Comparison of ENCODE assay signal across 9 cellular contexts in genomic region chr5:140546851-140547507, GRCh38. TPM values are rescaled to one million over a fixed set of nuclear protein-coding genes. Genes with fewer than 3 reads are reported as not detected.
DNase-seq lines count a peak whose midpoint lies in the region; ATAC-seq and TF ChIP-seq lines count a peak whose summit lies in the region.
"Had no signal": no experiment of that assay in that cellular context is flagged by ENCODE, and none has a peak within 500 bp of the region (broad histone marks: within the 10 kb centered on the region; RNA-seq: fewer than 3 reads in every experiment).

No MANE protein-coding gene starts in this region.

- H3K36me3 ChIP-seq in adipocyte (ENCODE audit: control insufficient read depth, insufficient read depth, low read length, severe bottlenecking): peaks cover 58% of the 10 kb centered on the region
- no peaks in the 10 kb centered on the region for H3K36me3 ChIP-seq in testis (ENCODE audit: low read depth, missing control alignments)

- H3K4me3 ChIP-seq in adipocyte (ENCODE audit: low read length) (peak overlapping the region; percentile 80), testis (peak overlapping the region in 1 of 2 donors; percentile 56)

- H3K27ac ChIP-seq in testis: peak overlapping the region; percentile 96 to 99

- ATAC-seq in HG03159 (IDR thresholded peaks at IDR 0.05; ENCODE audit: unreplicated experiment): no peak

- 31 to 33% methylated on average over 10 to 13 of the region's 13 CpGs for WGBS in testis, 2 donors

- DNase-seq in DMS53 (lab: John Stamatoyannopoulos, UW) (peak; percentile 60), DMS53 treated with DMSO at 0.1 percent for 48 hours (lab: John Stamatoyannopoulos, UW; ENCODE audit: unreplicated experiment) (no peak), adipocyte (ENCODE audit: low read depth) (no peak), left kidney (ENCODE audit: low read depth, low spot score) (peak; percentile 9), testis (no peak), NCI-H2171 (lab: John Stamatoyannopoulos, UW) (no peak), NCI-H1105 (lab: John Stamatoyannopoulos, UW) (no peak)
- DNase-seq: KBM-7 had no signal

- H3K9me3 ChIP-seq in adipocyte (ENCODE audit: control insufficient read depth, low read length) (no peaks in the 10 kb centered on the region), testis (no peaks in the 10 kb centered on the region)

- TF ChIP-seq POLR2A in testis (IDR thresholded peaks at IDR 0.05): no peak

- intact Hi-C loops in testis (cut with DNase I; ENCODE audit: low total_unique reads): loop anchor here (10.0 kb wide), 1 partner anchor 88 kb away; the partner anchor contains the start of genes CD14 and TMCO6

- TF ChIP-seq CTCF in testis (IDR thresholded peaks at IDR 0.05): no peak

- H3K27me3 ChIP-seq in adipocyte (replicated peaks; ENCODE audit: control insufficient read depth, insufficient read depth, low read length) (no peaks in the 10 kb centered on the region), testis (no peaks in the 10 kb centered on the region)

- peaks cover 37% of the 10 kb centered on the region for H3K4me1 ChIP-seq in adipocyte (ENCODE audit: control insufficient read depth, insufficient read depth, low read length)
- peaks cover 34% of the 10 kb centered on the region for H3K4me1 ChIP-seq in testis

- H3K9ac ChIP-seq in adipocyte (ENCODE audit: low read length): peak overlapping the region; percentile 91

RNA-seq across cellular contexts. Expression of gene EIF4EBP3, which starts 0.5 kb away (rescaled TPM):
- total RNA-seq in testis: 10 to 100 TPM; 11.7 to 14.0 TPM
- 47.3 TPM for polyA plus RNA-seq in testis (ENCODE audit: insufficient read depth, low read depth, low replicate concordance)

RNA-seq across cellular contexts. Expression of gene SRA1, which starts 10.3 kb away (rescaled TPM):
- 10 to 100 TPM; 43.1 to 51.3 TPM for total RNA-seq in testis
- polyA plus RNA-seq in testis (ENCODE audit: insufficient read depth, low read depth, low replicate concordance): 49.0 TPM

RNA-seq across cellular contexts. Expression of gene APBB3, which starts 17.4 kb away (rescaled TPM):
- 100 to 1,000 TPM; 122 to 129 TPM for total RNA-seq in testis
- polyA plus RNA-seq in testis (ENCODE audit: insufficient read depth, low read depth, low replicate concordance): 73.1 TPM

RNA-seq across cellular contexts. Expression of gene SLC35A4, which starts 17.6 kb away (rescaled TPM):
- 100 to 1,000 TPM in 1 of 2 donors, 10 to 100 TPM in 1; 84.3 to 105 TPM for total RNA-seq in testis
- 97.0 TPM for polyA plus RNA-seq in testis (ENCODE audit: insufficient read depth, low read depth, low replicate concordance)

Comparison
In these comparisons a context has a peak if more than half of its experiments do, and no peak if none do; other contexts are left out.
1. DNase-seq: peak in DMS53 (single experiment) and left kidney (single experiment); none in DMS53 treated with DMSO at 0.1 percent for 48 hours (single experiment), adipocyte (single experiment), testis (single experiment), NCI-H2171 (single experiment) and NCI-H1105 (single experiment).